8 cellular contexts compared by ENCODE assay signal in the genomic region with DNA sequence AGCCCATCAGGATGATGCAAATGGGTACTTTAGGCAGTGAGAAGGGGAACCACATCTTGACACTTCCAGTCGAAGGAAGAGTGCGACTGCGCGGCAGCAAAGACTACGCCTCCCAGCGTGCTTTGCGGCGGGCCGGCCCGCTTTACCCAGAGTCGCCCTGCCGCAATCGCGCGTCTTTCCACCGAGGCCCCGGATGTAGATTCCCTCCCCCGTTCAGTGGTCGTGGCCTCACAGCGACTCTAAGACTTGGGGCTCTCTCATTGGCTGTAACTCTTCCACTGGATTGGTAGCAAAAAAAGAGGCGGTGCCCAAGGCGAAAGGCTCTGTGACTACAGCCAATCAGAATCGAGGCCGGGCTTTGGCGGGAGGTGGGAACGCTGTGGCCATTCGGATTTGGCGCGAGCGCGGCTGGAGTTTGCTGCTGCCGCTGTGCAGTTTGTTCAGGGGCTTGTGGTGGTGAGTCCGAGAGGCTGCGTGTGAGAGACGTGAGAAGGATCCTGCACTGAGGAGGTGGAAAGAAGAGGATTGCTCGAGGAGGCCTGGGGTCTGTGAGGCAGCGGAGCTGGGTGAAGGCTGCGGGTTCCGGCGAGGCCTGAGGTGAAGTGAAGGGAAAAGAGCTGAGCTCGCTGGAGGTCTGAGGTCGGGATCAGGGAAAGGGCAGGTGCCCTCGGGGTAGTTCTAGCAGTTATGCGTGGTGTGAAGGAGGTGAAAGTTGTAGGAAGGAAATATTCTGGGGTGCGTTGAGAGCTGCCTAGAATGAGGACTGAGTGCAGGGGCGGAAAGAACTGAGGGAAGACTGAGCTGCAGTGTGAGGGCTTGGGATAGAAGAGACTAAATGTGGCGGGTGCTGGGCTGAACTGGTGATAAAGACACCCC. TPM values are rescaled to one million over a fixed set of nuclear protein-coding genes. Genes with fewer than 3 reads are reported as not detected.
A peak's percentile ranks its signal among the peaks of the same experiment; 100 is the strongest.
DNase-seq lines count a peak whose midpoint lies in the region; TF ChIP-seq lines count a peak whose summit lies in the region.

A gene with protein sequence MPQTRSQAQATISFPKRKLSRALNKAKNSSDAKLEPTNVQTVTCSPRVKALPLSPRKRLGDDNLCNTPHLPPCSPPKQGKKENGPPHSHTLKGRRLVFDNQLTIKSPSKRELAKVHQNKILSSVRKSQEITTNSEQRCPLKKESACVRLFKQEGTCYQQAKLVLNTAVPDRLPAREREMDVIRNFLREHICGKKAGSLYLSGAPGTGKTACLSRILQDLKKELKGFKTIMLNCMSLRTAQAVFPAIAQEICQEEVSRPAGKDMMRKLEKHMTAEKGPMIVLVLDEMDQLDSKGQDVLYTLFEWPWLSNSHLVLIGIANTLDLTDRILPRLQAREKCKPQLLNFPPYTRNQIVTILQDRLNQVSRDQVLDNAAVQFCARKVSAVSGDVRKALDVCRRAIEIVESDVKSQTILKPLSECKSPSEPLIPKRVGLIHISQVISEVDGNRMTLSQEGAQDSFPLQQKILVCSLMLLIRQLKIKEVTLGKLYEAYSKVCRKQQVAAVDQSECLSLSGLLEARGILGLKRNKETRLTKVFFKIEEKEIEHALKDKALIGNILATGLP (plus strand): TSS at position 386 of the 876 bp plus-strand sequence. CDS start 1,542 bp downstream, outside the sequence.

- H3K9me3 ChIP-seq in H9 (ENCODE audit: control insufficient read depth, low read depth, low read length) (no peaks in the 10 kb centered on the region), MG63 (no peaks in the 10 kb centered on the region), stomach smooth muscle (ENCODE audit: control insufficient read depth in 2 of 2, low read length in 2 of 2) (no peaks in the 10 kb centered on the region)

- no peak for TF ChIP-seq CTCF in H9 (conservative IDR thresholded peaks at IDR 0.05)
- no peak for TF ChIP-seq CTCF in fibroblast of villous mesenchyme (IDR thresholded peaks at IDR 0.05; ENCODE audit: insufficient read depth, low read depth, low read length)
- no peak for TF ChIP-seq CTCF in neural crest cell (conservative IDR thresholded peaks at IDR 0.05)

- no peak within 1 kb of the TSS for H2BK20ac ChIP-seq in H9 (ENCODE audit: low read depth, low read length, poor library complexity, severe bottlenecking)

- H3K4me1 ChIP-seq in H9 (ENCODE audit: insufficient read depth, low read length) (no peaks in the 10 kb centered on the region; the same call in 1 of the 2 replicates), stomach smooth muscle (ENCODE audit: control insufficient read depth, insufficient read depth, low read length) (peaks cover 11% of the 10 kb centered on the region)

- H3K4ac ChIP-seq in H9 (ENCODE audit: low read depth, low read length) = no peak within 1 kb of the TSS

- H3K36me3 ChIP-seq in MG63 (peaks cover 41% of the 10 kb centered on the region), stomach smooth muscle (ENCODE audit: control insufficient read depth in 2 of 2, insufficient read depth in 2 of 2, low read length in 2 of 2) (no peaks in the 10 kb centered on the region)

- H3K27me3 Mint-ChIP-seq in H9 (ENCODE audit: low read depth) (no peaks in the 10 kb centered on the region; the same call in 1 of the 2 replicates), neural crest cell (ENCODE audit: low read depth) (no peaks in the 10 kb centered on the region)

- WGBS in H9 (ENCODE audit: extremely low coverage, insufficient read length, low lambda C conversion rate) = no CpG with 5 or more reads among the region's 47 CpGs

- H3K4me3 Mint-ChIP-seq in H9 (peak within 1 kb of the TSS; percentile 99), neural crest cell (peak within 1 kb of the TSS; percentile 95)

- H3K18ac ChIP-seq in H9 (ENCODE audit: insufficient read length, low read depth, low read length) = peak within 1 kb of the TSS; percentile 93

- H3K79me2 ChIP-seq in H9 (ENCODE audit: insufficient read depth, low read length) = peaks cover 16% of the 10 kb centered on the region; the same call in 1 of the 2 replicates

- peak within 1 kb of the TSS; percentile 99 to 100 (median 99) for H3K27ac Mint-ChIP-seq in H9
- peak within 1 kb of the TSS; percentile 96 for H3K27ac Mint-ChIP-seq in neural crest cell (ENCODE audit: unreplicated experiment)

- H3K27me3 ChIP-seq in H9 (ENCODE audit: insufficient read depth, low read length) (no peaks in the 10 kb centered on the region), MG63 (no peaks in the 10 kb centered on the region), stomach smooth muscle (ENCODE audit: control insufficient read depth in 1 of 2, insufficient read depth in 2 of 2, low read length in 2 of 2) (no peaks in the 10 kb centered on the region)

- no peak within 1 kb of the TSS for H2BK120ac ChIP-seq in H9 (ENCODE audit: low read depth, low read length, poor library complexity, severe bottlenecking)

- no peak within 1 kb of the TSS for H2BK15ac ChIP-seq in H9 (ENCODE audit: low read depth, low read length)

- H3K27ac ChIP-seq in H9 (ENCODE audit: insufficient read length, low read depth, low read length) (peak within 1 kb of the TSS; percentile 62), stomach smooth muscle (ENCODE audit: low read length) (no peak within 1 kb of the TSS)

- no peak within 1 kb of the TSS for H4K8ac ChIP-seq in H9 (replicated peaks; ENCODE audit: insufficient read length, low read depth, low read length)

- DNase-seq in ELR (ENCODE audit: low read depth) = peak; percentile 100
- peak; percentile 100 for DNase-seq in H9
- peak; percentile 99 for DNase-seq in MG63
- peak; percentile 99 for DNase-seq in SHP77 treated with DMSO at 0.1 percent for 48 hours (lab: John Stamatoyannopoulos, UW)
- DNase-seq in activated effector memory CD4-positive, alpha-beta T cell treated with anti-CD3 and anti-CD28 coated beads, Interleukin-2, amount 50 U/mL, for 16 hours = peak; percentile 100
- DNase-seq in fibroblast of villous mesenchyme (ENCODE audit: low read depth) = peak; percentile 99
- DNase-seq in neural crest cell (ENCODE audit: low read depth, low spot score) = peak; percentile 97

- H3K14ac ChIP-seq in H9 (ENCODE audit: insufficient read depth, low read length) = peak within 1 kb of the TSS; percentile 96

- H3T11ph ChIP-seq in H9 (ENCODE audit: low read length) = no peak within 1 kb of the TSS

- H2BK5ac ChIP-seq in H9 (ENCODE audit: insufficient read length, low read length) = peak within 1 kb of the TSS; percentile 81

- H3K23ac ChIP-seq in H9 (ENCODE audit: insufficient read length, low read depth, low read length) = no peak within 1 kb of the TSS

- no peak within 1 kb of the TSS for H2AFZ ChIP-seq in H9 (ENCODE audit: low read length)

- peak within 1 kb of the TSS; percentile 3 for H2BK12ac ChIP-seq in H9 (ENCODE audit: insufficient read length, low read depth, low read length)

- H3K9ac ChIP-seq in H9 (ENCODE audit: extremely low read depth, insufficient read length, low read length) (peak within 1 kb of the TSS; percentile 100), stomach smooth muscle (ENCODE audit: low read length in 2 of 2) (peak within 1 kb of the TSS; percentile 58 to 62)

- peaks cover 3% of the 10 kb centered on the region for H3K79me1 ChIP-seq in H9 (ENCODE audit: insufficient read depth, low read depth, low read length, poor library complexity, severe bottlenecking)

- H3K4me3 ChIP-seq in MG63 = peak within 1 kb of the TSS; percentile 94
- peak within 1 kb of the TSS; percentile 69 for H3K4me3 ChIP-seq in fibroblast of villous mesenchyme (ENCODE audit: low read depth, low read length)
- H3K4me3 ChIP-seq in stomach smooth muscle (ENCODE audit: low read length in 2 of 2) = peak within 1 kb of the TSS; percentile 85 to 91

- no peak within 1 kb of the TSS for H4K91ac ChIP-seq in H9 (ENCODE audit: insufficient read length, low read depth, low read length)

- H3K4me1 Mint-ChIP-seq in H9 (peaks cover 18 to 24% of the 10 kb centered on the region in 2 experiments), neural crest cell (peaks cover 36% of the 10 kb centered on the region)

- H3K9me3 Mint-ChIP-seq in H9 = peaks cover 3 to 6% of the 10 kb centered on the region in 2 experiments; a peak in 4 of 5 replicates
- no peaks in the 10 kb centered on the region for H3K9me3 Mint-ChIP-seq in neural crest cell

- no peaks in the 10 kb centered on the region for H3K23me2 ChIP-seq in H9 (ENCODE audit: insufficient read length, low read depth, low read length, poor library complexity, severe bottlenecking)

- no peak within 1 kb of the TSS for H3K56ac ChIP-seq in H9 (ENCODE audit: insufficient read length, low read depth, low read length)

- H3K36me3 Mint-ChIP-seq in H9 (ENCODE audit: insufficient read depth in 1 of 3, low read depth in 3 of 3) = peaks cover 32 to 45% (median 38%) of the 10 kb centered on the region in 3 experiments
- H3K36me3 Mint-ChIP-seq in neural crest cell (ENCODE audit: low read depth) = peaks cover 11% of the 10 kb centered on the region

- H4K20me1 ChIP-seq in H9 (ENCODE audit: control insufficient read depth, insufficient read depth, insufficient read length) = no peaks in the 10 kb centered on the region

- H2AK5ac ChIP-seq in H9 (ENCODE audit: insufficient read length, low read length) = no peak within 1 kb of the TSS

- peak within 1 kb of the TSS; percentile 75 for H3K4me2 ChIP-seq in H9 (ENCODE audit: insufficient read depth, insufficient read length, low read length)

- H4K5ac ChIP-seq in H9 (ENCODE audit: insufficient read length, low read depth, low read length) = peak within 1 kb of the TSS; percentile 36

RNA-seq across cellular contexts. Expression of the gene that starts here (rescaled TPM):
- total RNA-seq in H9 (2021) (131 and 141 TPM in 2 replicates), fibroblast of villous mesenchyme (19.0 and 28.5 TPM in 2 replicates), neural crest cell (94.5 and 104 TPM in 2 replicates)
- 31.1 and 111 TPM in 2 replicates for total RNA-seq in MG63 (2014; rRNA removed; shearing (Covaris generic); ENCODE audit: low replicate concordance)
